ENCODE assay signal across 18 cellular contexts in genomic region chr1:156517746-156518145, GRCh38. TPM values are rescaled to one million over a fixed set of nuclear protein-coding genes. Genes with fewer than 3 reads are reported as not detected.
DNase-seq lines count a peak whose midpoint lies in the region; ATAC-seq and TF ChIP-seq lines count a peak whose summit lies in the region.
"Had no signal": no experiment of that assay in that cellular context is flagged by ENCODE, and none has a peak within 500 bp of the region (broad histone marks: within the 10 kb centered on the region; RNA-seq: fewer than 3 reads in every experiment).

No MANE protein-coding gene starts in this region.

- no peak overlapping the region for H3K9ac ChIP-seq in GM23248
- H3K9ac ChIP-seq: BLaER1 treated with 17β-estradiol and CSF1 and Interleukin-3, amounts not matched to agents 10 nM and 100 nM had no signal

- TF ChIP-seq CTCF in 22Rv1 (IDR thresholded peaks at IDR 0.05): no peak

- H3K36me3 Mint-ChIP-seq in activated T-helper 2 cell treated with anti-CD3 and anti-CD28 coated beads, Interferon-gamma antibody, Interleukin-2, Interleukin-4, amounts not matched to agents 10 μg/mL and 5 μg/mL and 100 μg/mL, durations not matched to agents 14 hours and 24 hours and 36 hours (ENCODE audit: low read depth): no peaks in the 10 kb centered on the region
- H3K36me3 Mint-ChIP-seq: CD8-positive, alpha-beta T cell had no signal

- 68 to 69% methylated on average over 4 of the region's 4 CpGs for WGBS in GM23248 (ENCODE audit: low coverage in 1 of 2, low lambda C conversion rate in 2 of 2, missing lambda C conversion rate in 2 of 2), 2 experiments

- H4K20me1 ChIP-seq in GM23248 (ENCODE audit: insufficient read depth): no peaks in the 10 kb centered on the region
- H4K20me1 ChIP-seq: BLaER1 treated with 17β-estradiol and CSF1 and Interleukin-3, amounts not matched to agents 10 nM and 100 nM had no signal

- H3K79me2 ChIP-seq in GM23248 (ENCODE audit: insufficient read depth): no peaks in the 10 kb centered on the region

- H3K27ac ChIP-seq in 22Rv1: peak overlapping the region; percentile 47
- H3K27ac ChIP-seq in GM23248: no peak overlapping the region
- H3K27ac ChIP-seq: BLaER1 treated with 17β-estradiol and CSF1 and Interleukin-3, amounts not matched to agents 10 nM and 100 nM; PC-9; SJSA1 had no signal

- H3K27ac Mint-ChIP-seq in activated T-helper 2 cell treated with anti-CD3 and anti-CD28 coated beads, Interferon-gamma antibody, Interleukin-2, Interleukin-4, amounts not matched to agents 10 μg/mL and 5 μg/mL and 100 μg/mL, durations not matched to agents 14 hours and 24 hours and 36 hours: no peak overlapping the region
- H3K27ac Mint-ChIP-seq: CD8-positive, alpha-beta T cell had no signal

- in situ Hi-C loops in GM23248 (cut with MboI): no loop called here

- no peaks in the 10 kb centered on the region for H3K9me3 Mint-ChIP-seq in activated T-helper 2 cell treated with anti-CD3 and anti-CD28 coated beads, Interferon-gamma antibody, Interleukin-2, Interleukin-4, amounts not matched to agents 10 μg/mL and 5 μg/mL and 100 μg/mL, durations not matched to agents 14 hours and 24 hours and 36 hours

- H3K27me3 ChIP-seq in GM23248 (replicated peaks; ENCODE audit: insufficient read depth): no peaks in the 10 kb centered on the region
- H3K27me3 ChIP-seq: BLaER1 treated with 17β-estradiol and CSF1 and Interleukin-3, amounts not matched to agents 10 nM and 100 nM; SJSA1 had no signal

- no peaks in the 10 kb centered on the region for H3K36me3 ChIP-seq in GM23248 (ENCODE audit: low read depth)
- H3K36me3 ChIP-seq: BLaER1 treated with 17β-estradiol and CSF1 and Interleukin-3, amounts not matched to agents 10 nM and 100 nM; SJSA1 had no signal

- H3K4me2 ChIP-seq in GM23248 (ENCODE audit: unreplicated experiment): no peak overlapping the region
- H3K4me2 ChIP-seq: BLaER1 treated with 17β-estradiol and CSF1 and Interleukin-3, amounts not matched to agents 10 nM and 100 nM; PC-9 had no signal

- H3K4me1 Mint-ChIP-seq in activated T-helper 2 cell treated with anti-CD3 and anti-CD28 coated beads, Interferon-gamma antibody, Interleukin-2, Interleukin-4, amounts not matched to agents 10 μg/mL and 5 μg/mL and 100 μg/mL, durations not matched to agents 14 hours and 24 hours and 36 hours (ENCODE audit: low read depth): no peaks in the 10 kb centered on the region

- DNase-seq in GM23248 (peak; percentile 23), amniotic epithelial cell (ENCODE audit: low read depth) (peak; percentile 69), left colon (peak in 1 of 2 donors; percentile 33), COR-L47 (lab: John Stamatoyannopoulos, UW) (no peak), amniotic stem cell (lab: John Stamatoyannopoulos, UW) (no peak), mucosa of gallbladder (ENCODE audit: low spot score) (no peak)
- no peak for DNase-seq in activated T-helper 2 cell treated with anti-CD3 and anti-CD28 coated beads, Interferon-gamma antibody, Interleukin-2, Interleukin-4, amounts not matched to agents 10 μg/mL and 5 μg/mL and 100 μg/mL, durations not matched to agents 14 hours and 24 hours and 36 hours (ENCODE audit: low spot score)
- DNase-seq: CD8-positive, alpha-beta T cell; DMS79; H7; NCI-H1417 treated with DMSO at 0.1 percent for 48 hours; NCI-H2029; NCI-H345; NCI-H524 treated with DMSO at 0.1 percent for 48 hours; PC-9 had no signal

- H3F3A ChIP-seq in GM23248 (ENCODE audit: insufficient read depth): peaks cover 6% of the 10 kb centered on the region; the same call in 1 of the 2 replicates

- H3K9me2 ChIP-seq in GM23248 (ENCODE audit: insufficient read depth): no peaks in the 10 kb centered on the region

- H2AFZ ChIP-seq in GM23248: no peak overlapping the region
- H2AFZ ChIP-seq: PC-9 had no signal

- H3K27me3 Mint-ChIP-seq in activated T-helper 2 cell treated with anti-CD3 and anti-CD28 coated beads, Interferon-gamma antibody, Interleukin-2, Interleukin-4, amounts not matched to agents 10 μg/mL and 5 μg/mL and 100 μg/mL, durations not matched to agents 14 hours and 24 hours and 36 hours (ENCODE audit: low read depth): peaks cover 2% of the 10 kb centered on the region

- no peak overlapping the region for H3K4me3 Mint-ChIP-seq in activated T-helper 2 cell treated with anti-CD3 and anti-CD28 coated beads, Interferon-gamma antibody, Interleukin-2, Interleukin-4, amounts not matched to agents 10 μg/mL and 5 μg/mL and 100 μg/mL, durations not matched to agents 14 hours and 24 hours and 36 hours (ENCODE audit: low read depth)
- H3K4me3 Mint-ChIP-seq: CD8-positive, alpha-beta T cell had no signal

- H3K4me1 ChIP-seq in GM23248 (ENCODE audit: insufficient read depth): no peaks in the 10 kb centered on the region
- H3K4me1 ChIP-seq: SJSA1 had no signal

- H3K4me3 ChIP-seq in GM23248: no peak overlapping the region
- H3K4me3 ChIP-seq: BLaER1 treated with 17β-estradiol and CSF1 and Interleukin-3, amounts not matched to agents 10 nM and 100 nM; PC-9; SJSA1 had no signal

- peak; percentile 97 for ATAC-seq in left colon
- ATAC-seq: CD8-positive, alpha-beta T cell had no signal

- intact Hi-C loops in left colon (cut with DNase I, micrococcal nuclease): no loop called here
- intact Hi-C loops in activated T-helper 2 cell treated with anti-CD3 and anti-CD28 coated beads, Interferon-gamma antibody, Interleukin-2, Interleukin-4, amounts not matched to agents 10 μg/mL and 5 μg/mL and 100 μg/mL, durations not matched to agents 14 hours and 24 hours and 36 hours (cut with micrococcal nuclease): no loop called here

- no peaks in the 10 kb centered on the region for H3K9me3 ChIP-seq in GM23248 (ENCODE audit: low read depth)
- H3K9me3 ChIP-seq: BLaER1 treated with 17β-estradiol and CSF1 and Interleukin-3, amounts not matched to agents 10 nM and 100 nM; SJSA1 had no signal

RNA-seq across cellular contexts. Expression of gene MEF2D, which starts 17.2 kb away (rescaled TPM):
- total RNA-seq in GM23248 (2014; rRNA removed; shearing (Covaris generic)): 22.3 and 23.6 TPM in 2 replicates
- polyA plus RNA-seq in GM23248 (2016; fragmentation: Nextera tagmentation; extraction: Ambion mirVana): 32.1 and 34.1 TPM in 2 replicates
- total RNA-seq in left colon (10 to 100 TPM; 45.9 to 66.4 TPM), mucosa of gallbladder (57.8 TPM)
- total RNA-seq in activated T-helper 2 cell treated with anti-CD3 and anti-CD28 coated beads, Interferon-gamma antibody, Interleukin-2, Interleukin-4, amounts not matched to agents 10 μg/mL and 5 μg/mL and 100 μg/mL, durations not matched to agents 14 hours and 24 hours and 36 hours: 37.9 and 42.1 TPM in 2 replicates

RNA-seq across cellular contexts. Expression of gene IQGAP3, which starts 54.6 kb away (rescaled TPM):
- total RNA-seq in GM23248 (2014; rRNA removed; shearing (Covaris generic)): 12.5 and 14.7 TPM in 2 replicates
- polyA plus RNA-seq in GM23248 (2016; fragmentation: Nextera tagmentation; extraction: Ambion mirVana): 5.5 and 5.6 TPM in 2 replicates
- total RNA-seq in left colon (10 to 100 TPM in 1 of 2 donors, 1 to 10 TPM in 1; 2.8 to 10.5 TPM), mucosa of gallbladder (2.5 TPM)
- 16.1 and 16.8 TPM in 2 replicates for total RNA-seq in activated T-helper 2 cell treated with anti-CD3 and anti-CD28 coated beads, Interferon-gamma antibody, Interleukin-2, Interleukin-4, amounts not matched to agents 10 μg/mL and 5 μg/mL and 100 μg/mL, durations not matched to agents 14 hours and 24 hours and 36 hours

Comparison
In these comparisons a context has a peak if more than half of its experiments do, and no peak if none do; other contexts are left out.
1. DNase-seq: peak in GM23248 (single experiment) and amniotic epithelial cell (single experiment); none in COR-L47 (single experiment), amniotic stem cell (single experiment), activated T-helper 2 cell treated with anti-CD3 and anti-CD28 coated beads, Interferon-gamma antibody, Interleukin-2, Interleukin-4, amounts not matched to agents 10 μg/mL and 5 μg/mL and 100 μg/mL, durations not matched to agents 14 hours and 24 hours and 36 hours (single experiment) and mucosa of gallbladder (single experiment).